Comparison of ENCODE assay signal across 10 cellular contexts in the genomic region with DNA sequence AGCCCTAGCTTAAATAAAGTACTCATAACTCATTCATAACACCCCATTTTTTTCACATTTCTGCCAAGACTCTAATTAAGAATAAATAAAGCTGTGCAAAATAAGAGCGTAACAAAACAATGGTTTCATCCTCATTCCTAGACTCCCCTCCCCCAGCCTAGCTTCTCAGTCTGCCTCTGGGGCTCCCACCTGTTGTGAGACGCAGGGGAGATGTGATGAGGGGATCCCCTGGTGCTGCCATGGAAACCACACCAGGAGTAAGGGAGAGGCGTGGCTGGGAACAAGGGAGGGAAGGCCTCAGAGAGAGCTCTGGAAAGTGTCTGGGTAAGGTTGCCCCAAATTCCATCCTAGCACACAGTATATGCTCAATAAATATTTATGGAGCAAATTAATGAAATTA.
"Had no signal": no experiment of that assay in that cellular context is flagged by ENCODE, and none has a peak within 500 bp of the region (broad histone marks: within the 10 kb centered on the region; RNA-seq: fewer than 3 reads in every experiment).

No MANE protein-coding gene starts in this region.

- H3K4me1 ChIP-seq: HAP-1 had no signal

- H3K27ac ChIP-seq: GM23248 had no signal

- FAIRE-seq: H1, H54 had no signal

- H3K4me3 ChIP-seq: GM23248, GM23338, HAP-1 had no signal

- H3K9me3 ChIP-seq: HAP-1 had no signal

- H3K36me3 ChIP-seq: HAP-1 had no signal

- DNase-seq: GM23248, GOT3, H7, H9, HCEC 1CT, HFFc6 had no signal
